8 cellular contexts compared by ENCODE assay signal in genomic region chr2:97590515-97591394, GRCh38. TPM values are rescaled to one million over a fixed set of nuclear protein-coding genes. Genes with fewer than 3 reads are reported as not detected.
DNase-seq lines count a peak whose midpoint lies in the region; ATAC-seq and TF ChIP-seq lines count a peak whose summit lies in the region.
"Not testable (repeated sequence)": the region's sequence is repeated elsewhere in the genome, so short reads cannot be mapped to it uniquely, and the experiment has no call there.

No MANE protein-coding gene starts in this region.

- TF ChIP-seq CTCF in HCT116 (IDR thresholded peaks at IDR 0.05 in 2 of 3, conservative IDR thresholded peaks at IDR 0.05 in 1 of 3; ENCODE audit: borderline replicate concordance in 1 of 3, insufficient read depth in 1 of 3, low read depth in 2 of 3, low read length in 2 of 3) = peak; percentile 73 to 100 (median 86)
- peak; percentile 88 for TF ChIP-seq CTCF in LNCAP (IDR thresholded peaks at IDR 0.05)
- TF ChIP-seq CTCF in colonic mucosa (IDR thresholded peaks at IDR 0.05) = peak; percentile 96

- intact Hi-C loops in HCT116 (cut with micrococcal nuclease) (loop anchor here (1.0 to 5.0 kb wide), 2 partner anchors 107 to 797 kb away; no protein-coding TSS in a partner anchor), colonic mucosa (cut with DNase I) (loop anchor here (10.0 kb wide), 1 partner anchor 104 kb away; no protein-coding TSS in a partner anchor)

- not testable (repeated sequence) for H3K9me3 ChIP-seq in HCT116 (ENCODE audit: control insufficient read depth in 1 of 2, insufficient read depth in 1 of 2, low read depth in 1 of 2, low read length in 2 of 2); colonic mucosa; iPS-20b (ENCODE audit: insufficient read depth, low read depth, low read length)

- CTCF ChIA-PET in HCT116 (lab: Charles Lee) = interaction anchor here (0.7 to 2.8 kb wide), 15 partner anchors 53 to 794 kb away, joined by 3 to 89 read pairs (median 3); partner anchors contain the start of genes ACTR1B and COX5B
- CTCF ChIA-PET in activated CD8-positive, alpha-beta T cell treated with anti-CD3 and anti-CD28 coated beads, Interleukin-2, amount 10 ng/mL, durations not matched to agents 7 days and 5 days (lab: Charles Lee) = interaction anchor here (0.6 to 3.3 kb wide), 30 partner anchors 12 to 795 kb away, joined by 3 to 176 read pairs (median 4); partner anchors contain the start of genes ACTR1B, COX5B and ZAP70

- peak; percentile 52 for DNase-seq in GM03348 (ENCODE audit: low spot score)
- peak; percentile 78 for DNase-seq in HCT116 (ENCODE audit: low read depth, low spot score)
- peak; percentile 88 for DNase-seq in activated CD8-positive, alpha-beta T cell treated with anti-CD3 and anti-CD28 coated beads, Interleukin-2, amount 10 ng/mL, durations not matched to agents 7 days and 5 days
- peak; percentile 90 for DNase-seq in colonic mucosa
- peak; percentile 43 for DNase-seq in pulmonary artery endothelial cell (ENCODE audit: low read depth, low spot score)
- DNase-seq in superior temporal gyrus (ENCODE audit: extremely low spot score) = peak; percentile 98

- H4K20me1 ChIP-seq in HCT116 (ENCODE audit: insufficient read depth) = not testable (repeated sequence)

- not testable (repeated sequence) for H3K36me3 Mint-ChIP-seq in activated CD8-positive, alpha-beta T cell treated with anti-CD3 and anti-CD28 coated beads, Interleukin-2, amount 10 ng/mL, durations not matched to agents 7 days and 5 days (ENCODE audit: low read depth)

- ATAC-seq in HCT116 = peak; percentile 68
- peak; percentile 75 for ATAC-seq in activated CD8-positive, alpha-beta T cell treated with anti-CD3 and anti-CD28 coated beads, Interleukin-2, amount 10 ng/mL, durations not matched to agents 7 days and 5 days

- not testable (repeated sequence) for H3K36me3 ChIP-seq in HCT116 (ENCODE audit: control insufficient read depth in 1 of 2, insufficient read depth in 2 of 2, low read length in 2 of 2); colonic mucosa; iPS-20b (ENCODE audit: insufficient read depth, low read depth, low read length)

- TF ChIP-seq POLR2A in HCT116 (IDR thresholded peaks at IDR 0.05; ENCODE audit: borderline replicate concordance, extremely low read depth, insufficient read depth, insufficient read length) = not testable (repeated sequence)

- H3K9me2 ChIP-seq in HCT116 (ENCODE audit: insufficient read depth) = not testable (repeated sequence)

- H3K4me2 ChIP-seq in HCT116 (ENCODE audit: low read length) = peak overlapping the region; percentile 89

- not testable (repeated sequence) for H3K4me1 Mint-ChIP-seq in activated CD8-positive, alpha-beta T cell treated with anti-CD3 and anti-CD28 coated beads, Interleukin-2, amount 10 ng/mL, durations not matched to agents 7 days and 5 days (ENCODE audit: low read depth)

- H3K4me1 ChIP-seq in HCT116 (ENCODE audit: control insufficient read depth in 1 of 2, insufficient read depth in 2 of 2, low read length in 2 of 2); colonic mucosa; iPS-20b (ENCODE audit: insufficient read depth, low read length): not testable (repeated sequence)

- H3K4me3 ChIP-seq in HCT116 (replicated peaks in 1 of 2; ENCODE audit: low read depth in 1 of 2, low read length in 2 of 2) = peak overlapping the region; percentile 42 to 60
- peak overlapping the region; percentile 55 for H3K4me3 ChIP-seq in colonic mucosa
- H3K4me3 ChIP-seq in iPS-20b (ENCODE audit: low read length) = peak overlapping the region; percentile 79

- peak overlapping the region; percentile 91 for H3K27ac Mint-ChIP-seq in activated CD8-positive, alpha-beta T cell treated with anti-CD3 and anti-CD28 coated beads, Interleukin-2, amount 10 ng/mL, durations not matched to agents 7 days and 5 days

- H3K9ac ChIP-seq in HCT116 (ENCODE audit: low read length) (peak overlapping the region; percentile 63), colonic mucosa (ENCODE audit: low read depth in 2 of 2, low read length in 2 of 2) (peak overlapping the region; percentile 64 to 71), iPS-20b (ENCODE audit: low read depth, low read length) (peak overlapping the region; percentile 78; the same call in 1 of the 2 replicates)

- POLR2A ChIA-PET in HCT116 (lab: Charles Lee) = interaction anchor here (0.7 to 1.2 kb wide), 2 partner anchors 74 to 107 kb away, joined by 3 read pairs; no protein-coding TSS in a partner anchor
- POLR2A ChIA-PET in activated CD8-positive, alpha-beta T cell treated with anti-CD3 and anti-CD28 coated beads, Interleukin-2, amount 10 ng/mL, durations not matched to agents 7 days and 5 days (lab: Charles Lee) = interaction anchor here (0.6 to 2.3 kb wide), 8 partner anchors 55 to 122 kb away, joined by 3 to 8 read pairs (median 6); partner anchors contain the start of genes COX5B and ZAP70

- H3K27me3 ChIP-seq in HCT116 (ENCODE audit: insufficient read depth, low read length); colonic mucosa; iPS-20b (ENCODE audit: insufficient read depth, low read length): not testable (repeated sequence)

- RAD21 ChIA-PET in HCT116 (lab: Charles Lee; ENCODE audit: low non-redundant PET in 1 of 2, low total read pairs in 2 of 2, uncharacterized antibody in 2 of 2, unreplicated experiment in 2 of 2) = interaction anchor here (1.0 to 1.5 kb wide), 3 partner anchors 105 to 107 kb away, joined by 3 to 9 read pairs (median 4); no protein-coding TSS in a partner anchor

- not testable (repeated sequence) for H3K9me3 Mint-ChIP-seq in activated CD8-positive, alpha-beta T cell treated with anti-CD3 and anti-CD28 coated beads, Interleukin-2, amount 10 ng/mL, durations not matched to agents 7 days and 5 days (ENCODE audit: insufficient read depth)

- H3K27me3 Mint-ChIP-seq in activated CD8-positive, alpha-beta T cell treated with anti-CD3 and anti-CD28 coated beads, Interleukin-2, amount 10 ng/mL, durations not matched to agents 7 days and 5 days (ENCODE audit: low read depth) = not testable (repeated sequence)

- BruUV-seq in HCT116 (replicated peaks; lab: Mats Ljungman, UMichigan) = not testable (repeated sequence)

- peak; percentile 98 for TF ChIP-seq RAD21 in HCT116 (IDR thresholded peaks at IDR 0.05; ENCODE audit: low read depth)

- H3K79me2 ChIP-seq in HCT116 (ENCODE audit: insufficient read depth, low read length) = not testable (repeated sequence)

- H3K27ac ChIP-seq in HCT116 (ENCODE audit: low read depth, low read length) = peak overlapping the region; percentile 76
- peak overlapping the region; percentile 98 for H3K27ac ChIP-seq in colonic mucosa
- not testable (repeated sequence) for H3K27ac ChIP-seq in iPS-20b (ENCODE audit: low read length)

- peak overlapping the region; percentile 79 for H3K4me3 Mint-ChIP-seq in activated CD8-positive, alpha-beta T cell treated with anti-CD3 and anti-CD28 coated beads, Interleukin-2, amount 10 ng/mL, durations not matched to agents 7 days and 5 days

- H2AFZ ChIP-seq in HCT116 (ENCODE audit: low read depth, low read length, poor library complexity, severe bottlenecking) = not testable (repeated sequence)

TF ChIP-seq in HCT116, 20 proteins besides CTCF, POLR2A, EP300 and RAD21:
- peak; percentile 54 for TF ChIP-seq ZFX (IDR thresholded peaks at IDR 0.05)

RNA-seq across cellular contexts. Expression of gene ANKRD36B, which starts 1.1 kb away (rescaled TPM):
- total RNA-seq in HCT116 (2021; ENCODE audit: unreplicated experiment) (16.5 TPM), colonic mucosa (10 to 100 TPM; 13.6 to 17.5 TPM), pulmonary artery endothelial cell (34.4 and 45.2 TPM in 2 replicates)
- 2.8 and 3.0 TPM in 2 replicates for polyA plus RNA-seq in HCT116 (2012)
- 10 to 100 TPM; 51.3 to 59.2 TPM for total RNA-seq in activated CD8-positive, alpha-beta T cell treated with anti-CD3 and anti-CD28 coated beads, Interleukin-2, amount 10 ng/mL, durations not matched to agents 7 days and 5 days

RNA-seq across cellular contexts. Expression of gene COX5B, which starts 55.1 kb away (rescaled TPM):
- 283 TPM for total RNA-seq in HCT116 (2021; ENCODE audit: unreplicated experiment)
- polyA plus RNA-seq in HCT116 (2012) = 316 and 365 TPM in 2 replicates
- 100 to 1,000 TPM; 215 to 216 TPM for total RNA-seq in activated CD8-positive, alpha-beta T cell treated with anti-CD3 and anti-CD28 coated beads, Interleukin-2, amount 10 ng/mL, durations not matched to agents 7 days and 5 days
- total RNA-seq in colonic mucosa = 100 to 1,000 TPM; 633 to 720 TPM
- 219 and 270 TPM in 2 replicates for total RNA-seq in pulmonary artery endothelial cell

Comparison
In these comparisons a context has a peak if more than half of its experiments do, and no peak if none do; other contexts are left out.
1. DNase-seq: peak in every context shown above with its lines; median percentile 98 in superior temporal gyrus; 90 in colonic mucosa; 88 in activated CD8-positive, alpha-beta T cell treated with anti-CD3 and anti-CD28 coated beads, Interleukin-2, amount 10 ng/mL, durations not matched to agents 7 days and 5 days; 78 in HCT116; 52 in GM03348; 43 in pulmonary artery endothelial cell.